20 cellular contexts compared by ENCODE assay signal in the genomic region with DNA sequence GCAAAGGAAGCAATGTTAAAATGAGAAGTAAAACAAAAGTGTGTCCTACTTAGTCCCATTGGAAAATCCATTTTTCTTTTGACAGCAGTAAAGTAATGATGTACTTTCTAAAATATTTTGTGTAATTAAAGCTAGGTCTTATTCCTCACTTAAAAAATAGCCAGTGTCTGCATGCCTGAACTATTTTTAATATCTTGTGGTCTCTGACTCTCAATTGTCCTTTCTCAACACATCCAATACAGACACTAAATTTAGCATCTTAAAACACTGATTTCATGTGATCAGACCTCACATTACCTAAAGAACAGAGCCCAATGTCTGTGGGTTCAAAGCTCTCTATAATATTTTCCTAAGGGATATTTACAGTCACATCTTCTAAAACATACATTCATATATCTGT.
DNase-seq lines count a peak whose midpoint lies in the region; ATAC-seq, FAIRE-seq and TF ChIP-seq lines count a peak whose summit lies in the region.
"Had no signal": no experiment of that assay in that cellular context is flagged by ENCODE, and none has a peak within 500 bp of the region (broad histone marks: within the 10 kb centered on the region; RNA-seq: fewer than 3 reads in every experiment).

No MANE protein-coding gene starts in this region.

- no peaks in the 10 kb centered on the region for H4K20me1 ChIP-seq in astrocyte (ENCODE audit: insufficient read depth, low read length)

- H3K27me3 ChIP-seq in astrocyte (ENCODE audit: insufficient read depth, low read length) = no peaks in the 10 kb centered on the region

- H3K4me2 ChIP-seq in astrocyte (ENCODE audit: low read length) = no peak overlapping the region

- H3K9ac ChIP-seq in astrocyte (ENCODE audit: low read length) = no peak overlapping the region

- H3K36me3 Mint-ChIP-seq in astrocyte (ENCODE audit: low read depth, unreplicated experiment) = peaks cover 46% of the 10 kb centered on the region

- intact Hi-C loops in posterior cingulate gyrus (cut with DNase I) = no loop called here

- no peak overlapping the region for H3K4me3 ChIP-seq in astrocyte (ENCODE audit: insufficient read depth, low read depth, low read length)
- H3K4me3 ChIP-seq: GM12878, HAP-1 had no signal

- H3K4me1 ChIP-seq in astrocyte (ENCODE audit: insufficient read depth, low read length) = no peaks in the 10 kb centered on the region
- H3K4me1 ChIP-seq: HAP-1 had no signal

- ATAC-seq in GM21529 (IDR thresholded peaks at IDR 0.05; ENCODE audit: unreplicated experiment) = no peak
- ATAC-seq: CD8-positive, alpha-beta T cell; GM12878 had no signal

- H3K4me1 Mint-ChIP-seq in astrocyte (ENCODE audit: low read depth, unreplicated experiment) = peaks cover 5% of the 10 kb centered on the region

- TF ChIP-seq CTCF in astrocyte (IDR thresholded peaks at IDR 0.05; ENCODE audit: insufficient read depth, low read depth, low read length) = no peak

- DNase-seq in GM03348 (ENCODE audit: low spot score) = peak; percentile 50
- DNase-seq in astrocyte (ENCODE audit: low read depth) = peak; percentile 59
- DNase-seq in foreskin melanocyte = peak; percentile 3
- DNase-seq in kidney tubule cell (ENCODE audit: low spot score) = no peak
- no peak for DNase-seq in posterior cingulate gyrus
- no peak for DNase-seq in activated CD8-positive, alpha-beta memory T cell treated with anti-CD3 and anti-CD28 coated beads, Interleukin-2, amount 50 U/mL, for 4 hours
- DNase-seq: CD8-positive, alpha-beta T cell; COR-L47; DMS153; DND-41; KG1 had no signal

- no peak overlapping the region for H3K27ac ChIP-seq in astrocyte (ENCODE audit: low read depth, low read length)

- H3K27me3 Mint-ChIP-seq in astrocyte (ENCODE audit: low read depth, unreplicated experiment) = no peaks in the 10 kb centered on the region
- H3K27me3 Mint-ChIP-seq: IgD-negative memory B cell had no signal

- H2AFZ ChIP-seq in astrocyte (ENCODE audit: low read depth, low read length) = no peak overlapping the region

- no peaks in the 10 kb centered on the region for H3K36me3 ChIP-seq in astrocyte (ENCODE audit: insufficient read depth, low read length)
- H3K36me3 ChIP-seq: HAP-1 had no signal

- no peak for FAIRE-seq in astrocyte (lab: Jason Lieb, UNC)
- FAIRE-seq: A204.1, D721Med, GM12878, GM18507, H1 had no signal

- H3K9me3 ChIP-seq in astrocyte (ENCODE audit: insufficient read depth, low read depth, low read length) = peaks cover 2% of the 10 kb centered on the region

- H3K4me3 Mint-ChIP-seq in astrocyte (ENCODE audit: unreplicated experiment) = no peak overlapping the region
- H3K4me3 Mint-ChIP-seq: CD14-positive monocyte; CD8-positive, alpha-beta T cell had no signal

- H3K9me3 Mint-ChIP-seq in astrocyte (ENCODE audit: unreplicated experiment) = peaks cover 15% of the 10 kb centered on the region

- no peak overlapping the region for H3K27ac Mint-ChIP-seq in astrocyte (ENCODE audit: unreplicated experiment)
- H3K27ac Mint-ChIP-seq: CD8-positive, alpha-beta T cell; IgD-negative memory B cell had no signal

- H3K79me2 ChIP-seq in astrocyte (ENCODE audit: insufficient read depth, low read length) = no peaks in the 10 kb centered on the region

Comparison
In these comparisons a context has a peak if more than half of its experiments do, and no peak if none do; other contexts are left out.
1. DNase-seq: peak in GM03348 (single experiment), astrocyte (single experiment) and foreskin melanocyte (single experiment); none in kidney tubule cell (single experiment), posterior cingulate gyrus (0 of 10) and activated CD8-positive, alpha-beta memory T cell treated with anti-CD3 and anti-CD28 coated beads, Interleukin-2, amount 50 U/mL, for 4 hours (single experiment).